ENCODE assay signal across 22 cellular contexts in the genomic region with DNA sequence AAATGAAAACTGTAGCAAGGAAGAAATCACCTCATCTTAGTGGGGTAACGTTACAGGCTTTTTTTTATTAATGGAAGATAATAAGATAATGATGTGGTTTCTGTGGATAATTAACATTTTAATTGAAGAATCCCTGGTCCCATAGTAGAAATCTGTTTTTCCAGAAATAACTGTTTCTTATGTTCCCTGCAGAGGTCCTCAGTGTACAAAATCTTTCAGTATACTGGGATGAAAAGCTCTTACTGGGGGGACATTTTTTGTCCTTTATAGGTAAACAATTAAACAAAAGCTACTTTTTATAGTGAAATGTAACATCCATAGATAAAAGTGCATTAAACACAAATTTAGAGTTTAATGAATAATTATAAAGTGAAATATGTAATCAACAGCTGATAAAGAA.
DNase-seq lines count a peak whose midpoint lies in the region; ATAC-seq, FAIRE-seq and TF ChIP-seq lines count a peak whose summit lies in the region.
"Had no signal": no experiment of that assay in that cellular context is flagged by ENCODE, and none has a peak within 500 bp of the region (broad histone marks: within the 10 kb centered on the region; RNA-seq: fewer than 3 reads in every experiment).

No MANE protein-coding gene starts in this region.

- POLR2A ChIA-PET in PC-3 (lab: Charles Lee; ENCODE audit: unreplicated experiment) = no interaction called here

- H3K4me3 ChIP-seq in GM23248 (no peak overlapping the region), PC-3 (ENCODE audit: low read length) (no peak overlapping the region)
- H3K4me3 ChIP-seq: pancreas, PC-9, SJSA1 had no signal

- intact Hi-C loops in PC-3 (cut with micrococcal nuclease) = loop anchor here (1.0 to 10.0 kb wide), 2 partner anchors 95 to 208 kb away; no protein-coding TSS in a partner anchor

- H3K4me2 ChIP-seq in GM23248 (ENCODE audit: unreplicated experiment) (no peak overlapping the region), PC-3 (ENCODE audit: low read length) (no peak overlapping the region)
- H3K4me2 ChIP-seq: PC-9 had no signal

- H2AFZ ChIP-seq in GM23248 = no peak overlapping the region
- no peak overlapping the region for H2AFZ ChIP-seq in PC-3 (ENCODE audit: low read length)

- no peaks in the 10 kb centered on the region for H3K9me3 Mint-ChIP-seq in T-helper 2 cell treated with Interferon-gamma antibody and Interleukin-4, amounts not matched to agents 5 μg/mL and 100 μg/mL, for 36 hours
- H3K9me3 Mint-ChIP-seq: activated B cell treated with CpG ODN at 0.5 μM for 24 hours; activated naive CD4-positive, alpha-beta T cell treated with anti-CD3 and anti-CD28 coated beads, Interleukin-2, amount 10 ng/mL, durations not matched to agents 7 days and 5 days; activated T-cell treated with anti-CD3 and anti-CD28 coated beads, Interleukin-2, amount 50 U/mL, for 4 hours; naive B cell had no signal

- no peaks in the 10 kb centered on the region for H3K79me2 ChIP-seq in GM23248 (ENCODE audit: insufficient read depth)
- H3K79me2 ChIP-seq in PC-3 (ENCODE audit: low read length) = no peaks in the 10 kb centered on the region

- in situ Hi-C loops in GM23248 (cut with MboI) = no loop called here

- peak; percentile 60; the same call in 1 of the 2 replicates for TF ChIP-seq CTCF in PC-3 (conservative IDR thresholded peaks at IDR 0.05; ENCODE audit: low read depth, low read length)
- TF ChIP-seq CTCF in foreskin keratinocyte (conservative IDR thresholded peaks at IDR 0.05) = peak; percentile 42

- no peak overlapping the region for H3K27ac Mint-ChIP-seq in T-helper 2 cell treated with Interferon-gamma antibody and Interleukin-4, amounts not matched to agents 5 μg/mL and 100 μg/mL, for 36 hours
- H3K27ac Mint-ChIP-seq: activated B cell treated with CpG ODN at 0.5 μM for 24 hours; activated naive CD4-positive, alpha-beta T cell treated with anti-CD3 and anti-CD28 coated beads, Interleukin-2, amount 10 ng/mL, durations not matched to agents 7 days and 5 days; CD4-positive, CD25-positive, alpha-beta regulatory T cell; naive B cell had no signal

- H3K4me1 ChIP-seq in GM23248 (ENCODE audit: insufficient read depth) (no peaks in the 10 kb centered on the region), PC-3 (ENCODE audit: insufficient read depth, low read length) (no peaks in the 10 kb centered on the region), foreskin keratinocyte (no peaks in the 10 kb centered on the region)
- H3K4me1 ChIP-seq: SJSA1 had no signal

- BruUV-seq in PC-3 (replicated peaks; lab: Mats Ljungman, UMichigan) = no TSS peak

- H3K36me3 Mint-ChIP-seq in T-helper 2 cell treated with Interferon-gamma antibody and Interleukin-4, amounts not matched to agents 5 μg/mL and 100 μg/mL, for 36 hours (ENCODE audit: low read depth) = no peaks in the 10 kb centered on the region
- H3K36me3 Mint-ChIP-seq: activated naive CD4-positive, alpha-beta T cell treated with anti-CD3 and anti-CD28 coated beads, Interleukin-2, amount 10 ng/mL, durations not matched to agents 7 days and 5 days; CD4-positive, CD25-positive, alpha-beta regulatory T cell; naive B cell had no signal

- no peak overlapping the region for H3K4me3 Mint-ChIP-seq in T-helper 2 cell treated with Interferon-gamma antibody and Interleukin-4, amounts not matched to agents 5 μg/mL and 100 μg/mL, for 36 hours
- H3K4me3 Mint-ChIP-seq: activated B cell treated with CpG ODN at 0.5 μM for 24 hours; activated naive CD4-positive, alpha-beta T cell treated with anti-CD3 and anti-CD28 coated beads, Interleukin-2, amount 10 ng/mL, durations not matched to agents 7 days and 5 days; activated T-cell treated with anti-CD3 and anti-CD28 coated beads, Interleukin-2, amount 50 U/mL, for 4 hours; CD4-positive, CD25-positive, alpha-beta regulatory T cell; naive B cell had no signal

- H4K20me1 ChIP-seq in GM23248 (ENCODE audit: insufficient read depth) = no peaks in the 10 kb centered on the region
- no peaks in the 10 kb centered on the region for H4K20me1 ChIP-seq in PC-3 (ENCODE audit: low read length)

- DNase-seq in GM23248 (peak; percentile 2), PC-3 (peak; percentile 24), foreskin keratinocyte (no peak)
- no peak for DNase-seq in T-helper 2 cell treated with Interferon-gamma antibody and Interleukin-4, amounts not matched to agents 5 μg/mL and 100 μg/mL, for 36 hours (ENCODE audit: low spot score)
- DNase-seq in activated CD8-positive, alpha-beta memory T cell treated with anti-CD3 and anti-CD28 coated beads for 24 hours = no peak
- DNase-seq: activated B cell treated with CpG ODN at 0.5 μM for 24 hours; activated naive CD4-positive, alpha-beta T cell treated with anti-CD3 and anti-CD28 coated beads, Interleukin-2, amount 10 ng/mL, durations not matched to agents 7 days and 5 days; activated T-cell treated with anti-CD3 and anti-CD28 coated beads, Interleukin-2, amount 50 U/mL, for 4 hours; anterior cingulate cortex; CD4-positive, CD25-positive, alpha-beta regulatory T cell; central memory CD4-positive, alpha-beta T cell; erythroblast; mesenchymal stem cell; naive B cell; NCI-H774; pancreas; PC-9 had no signal

- peak; percentile 32 for FAIRE-seq in A204.1 (lab: Jason Lieb, UNC)

- CTCF ChIA-PET in PC-3 (lab: Charles Lee) = interaction anchor here (0.6 kb wide), 1 partner anchor 792 kb away, joined by 3 read pairs; no protein-coding TSS in a partner anchor

- H3K27me3 Mint-ChIP-seq in T-helper 2 cell treated with Interferon-gamma antibody and Interleukin-4, amounts not matched to agents 5 μg/mL and 100 μg/mL, for 36 hours (ENCODE audit: low read depth) = no peaks in the 10 kb centered on the region
- H3K27me3 Mint-ChIP-seq: activated B cell treated with CpG ODN at 0.5 μM for 24 hours; activated naive CD4-positive, alpha-beta T cell treated with anti-CD3 and anti-CD28 coated beads, Interleukin-2, amount 10 ng/mL, durations not matched to agents 7 days and 5 days; CD4-positive, CD25-positive, alpha-beta regulatory T cell; naive B cell had no signal

- no peaks in the 10 kb centered on the region for H3K36me3 ChIP-seq in GM23248 (ENCODE audit: low read depth)
- no peaks in the 10 kb centered on the region for H3K36me3 ChIP-seq in PC-3 (ENCODE audit: low read depth, low read length)
- H3K36me3 ChIP-seq: pancreas, SJSA1 had no signal

- H3K27me3 ChIP-seq in GM23248 (replicated peaks; ENCODE audit: insufficient read depth) (no peaks in the 10 kb centered on the region), PC-3 (ENCODE audit: low read length) (no peaks in the 10 kb centered on the region), foreskin keratinocyte (no peaks in the 10 kb centered on the region)
- H3K27me3 ChIP-seq: pancreas, SJSA1 had no signal

- H3K9me3 ChIP-seq in GM23248 (ENCODE audit: low read depth) = no peaks in the 10 kb centered on the region
- no peaks in the 10 kb centered on the region for H3K9me3 ChIP-seq in PC-3 (ENCODE audit: low read length)
- H3K9me3 ChIP-seq: pancreas, SJSA1 had no signal

- H3K9me2 ChIP-seq in GM23248 (ENCODE audit: insufficient read depth) (no peaks in the 10 kb centered on the region), PC-3 (replicated peaks; ENCODE audit: low read length) (no peaks in the 10 kb centered on the region)

- H3F3A ChIP-seq in GM23248 (ENCODE audit: insufficient read depth) = no peaks in the 10 kb centered on the region
- no peaks in the 10 kb centered on the region for H3F3A ChIP-seq in PC-3 (ENCODE audit: low read length, unreplicated experiment)

- no peaks in the 10 kb centered on the region for H3K4me1 Mint-ChIP-seq in T-helper 2 cell treated with Interferon-gamma antibody and Interleukin-4, amounts not matched to agents 5 μg/mL and 100 μg/mL, for 36 hours (ENCODE audit: low read depth)
- H3K4me1 Mint-ChIP-seq: activated B cell treated with CpG ODN at 0.5 μM for 24 hours; activated naive CD4-positive, alpha-beta T cell treated with anti-CD3 and anti-CD28 coated beads, Interleukin-2, amount 10 ng/mL, durations not matched to agents 7 days and 5 days; CD4-positive, CD25-positive, alpha-beta regulatory T cell; naive B cell had no signal

- no peak overlapping the region for H3K27ac ChIP-seq in GM23248
- H3K27ac ChIP-seq in PC-3 (ENCODE audit: low read length) = no peak overlapping the region
- H3K27ac ChIP-seq in foreskin keratinocyte = no peak overlapping the region
- H3K27ac ChIP-seq: pancreas, PC-9, SJSA1 had no signal

- peak; percentile 33; the same call in 1 of the 2 replicates for ATAC-seq in PC-3
- no peak for ATAC-seq in foreskin keratinocyte
- ATAC-seq in HG02981 (IDR thresholded peaks at IDR 0.05; ENCODE audit: unreplicated experiment) = no peak
- ATAC-seq in GM18502 (IDR thresholded peaks at IDR 0.05; ENCODE audit: poor library complexity, unreplicated experiment) = no peak
- ATAC-seq: activated T-cell treated with anti-CD3 and anti-CD28 coated beads, Interleukin-2, amount 50 U/mL, for 4 hours; pancreas; sciatic nerve had no signal

- 0% methylated on average over 1 of the region's 1 CpG for WGBS in GM23248 (ENCODE audit: low coverage in 1 of 2, low lambda C conversion rate in 2 of 2, missing lambda C conversion rate in 2 of 2), 2 experiments

- no peak overlapping the region for H3K9ac ChIP-seq in GM23248
- H3K9ac ChIP-seq in PC-3 (ENCODE audit: low read length) = no peak overlapping the region

Comparison
In these comparisons a context has a peak if more than half of its experiments do, and no peak if none do; other contexts are left out.
1. DNase-seq: peak in GM23248 (single experiment) and PC-3 (single experiment); none in foreskin keratinocyte (0 of 2), T-helper 2 cell treated with Interferon-gamma antibody and Interleukin-4, amounts not matched to agents 5 μg/mL and 100 μg/mL, for 36 hours (single experiment) and activated CD8-positive, alpha-beta memory T cell treated with anti-CD3 and anti-CD28 coated beads for 24 hours (single experiment).